ENCODE assay signal across 29 cellular contexts in genomic region chr1:228413241-228414010, GRCh38. TPM values are rescaled to one million over a fixed set of nuclear protein-coding genes. Genes with fewer than 3 reads are reported as not detected.
"Had no signal": no experiment of that assay in that cellular context is flagged by ENCODE, and none has a peak within 500 bp of the region (broad histone marks: within the 10 kb centered on the region; RNA-seq: fewer than 3 reads in every experiment).

No MANE protein-coding gene starts in this region.

- H3K36me3 ChIP-seq: WERI-Rb-1 had no signal

- H3K4me1 ChIP-seq: parathyroid adenoma had no signal

- H2AFZ ChIP-seq: parathyroid adenoma had no signal

- H3K79me2 ChIP-seq: parathyroid adenoma had no signal

- H3K27ac ChIP-seq: esophagus muscularis mucosa, foreskin keratinocyte, heart left ventricle, lower lobe of right lung, parathyroid adenoma, suprapubic skin, tibial artery, WERI-Rb-1 had no signal

- H3K27me3 ChIP-seq: foreskin keratinocyte had no signal

- H3K9me3 Mint-ChIP-seq: activated CD4-positive, alpha-beta T cell treated with anti-CD3 and anti-CD28 coated beads, Interleukin-2, amount 10 ng/mL, durations not matched to agents 24 days and 14 days; activated CD8-positive, alpha-beta T cell treated with anti-CD3 and anti-CD28 coated beads for 36 hours; activated T-cell treated with anti-CD3 and anti-CD28 coated beads, Interleukin-2, amount 50 U/mL, for 4 hours; activated T-helper 17 cell treated with anti-CD3 and anti-CD28 coated beads, Interleukin-2, amount 50 U/mL, for 72 hours; dendritic cell treated with granulocyte-macrophage colony-stimulating factor and Interleukin-4, amounts not matched to agents 40 ng/mL and 50 ng/mL, for 4 days; nephron; T-helper 1 cell treated with Interleukin-12 subunit alpha and Interleukin-12 subunit beta and Interleukin-4 antibody, amounts not matched to agents 30 μg/mL and 1 μg/mL, for 36 hours had no signal

- DNase-seq: activated CD4-positive, alpha-beta T cell treated with anti-CD3 and anti-CD28 coated beads, Interleukin-2, amount 10 ng/mL, durations not matched to agents 24 days and 14 days; activated CD8-positive, alpha-beta T cell treated with anti-CD3 and anti-CD28 coated beads for 36 hours; activated gamma-delta T cell treated with Interleukin-2 at 50 U/mL for 16 hours; activated naive CD4-positive, alpha-beta T cell treated with anti-CD3 and anti-CD28 coated beads, Interleukin-2, amount 50 U/mL, for 16 hours; activated T-cell treated with anti-CD3 and anti-CD28 coated beads, Interleukin-2, amount 50 U/mL, for 4 hours; amygdala; caudate nucleus; foreskin keratinocyte; kidney glomerular epithelial cell; lower lobe of right lung; mesendoderm; mucosa of descending colon; nucleus accumbens; right cardiac atrium; stimulated activated naive CD4-positive, alpha-beta T cell; T1000; tibial artery; WERI-Rb-1 had no signal

- H3K4me3 Mint-ChIP-seq: activated CD4-positive, alpha-beta T cell treated with anti-CD3 and anti-CD28 coated beads, Interleukin-2, amount 10 ng/mL, durations not matched to agents 24 days and 14 days; activated CD8-positive, alpha-beta T cell treated with anti-CD3 and anti-CD28 coated beads for 36 hours; activated T-cell treated with anti-CD3 and anti-CD28 coated beads, Interleukin-2, amount 50 U/mL, for 4 hours; activated T-helper 17 cell treated with anti-CD3 and anti-CD28 coated beads, Interleukin-2, amount 50 U/mL, for 72 hours; dendritic cell treated with granulocyte-macrophage colony-stimulating factor and Interleukin-4, amounts not matched to agents 40 ng/mL and 50 ng/mL, for 4 days; T-helper 1 cell treated with Interleukin-12 subunit alpha and Interleukin-12 subunit beta and Interleukin-4 antibody, amounts not matched to agents 30 μg/mL and 1 μg/mL, for 36 hours had no signal

- H3K4me3 ChIP-seq: esophagus muscularis mucosa, heart left ventricle, lower lobe of right lung, mucosa of descending colon, suprapubic skin, tibial artery had no signal

- H3K9me3 ChIP-seq: esophagus muscularis mucosa, heart left ventricle, lower lobe of right lung, mucosa of descending colon, suprapubic skin, tibial artery had no signal

- H3K27ac Mint-ChIP-seq: activated CD4-positive, alpha-beta T cell treated with anti-CD3 and anti-CD28 coated beads, Interleukin-2, amount 10 ng/mL, durations not matched to agents 24 days and 14 days; activated CD8-positive, alpha-beta T cell treated with anti-CD3 and anti-CD28 coated beads for 36 hours; activated T-helper 17 cell treated with anti-CD3 and anti-CD28 coated beads, Interleukin-2, amount 50 U/mL, for 72 hours; dendritic cell treated with granulocyte-macrophage colony-stimulating factor and Interleukin-4, amounts not matched to agents 40 ng/mL and 50 ng/mL, for 4 days; nephron; T-helper 1 cell treated with Interleukin-12 subunit alpha and Interleukin-12 subunit beta and Interleukin-4 antibody, amounts not matched to agents 30 μg/mL and 1 μg/mL, for 36 hours had no signal

RNA-seq across cellular contexts. Expression of gene TRIM17, which starts 3.2 kb away (rescaled TPM):
- total RNA-seq: esophagus muscularis mucosa, left lobe of liver, myocyte, pulmonary artery endothelial cell had no signal
